In the genomic region with DNA sequence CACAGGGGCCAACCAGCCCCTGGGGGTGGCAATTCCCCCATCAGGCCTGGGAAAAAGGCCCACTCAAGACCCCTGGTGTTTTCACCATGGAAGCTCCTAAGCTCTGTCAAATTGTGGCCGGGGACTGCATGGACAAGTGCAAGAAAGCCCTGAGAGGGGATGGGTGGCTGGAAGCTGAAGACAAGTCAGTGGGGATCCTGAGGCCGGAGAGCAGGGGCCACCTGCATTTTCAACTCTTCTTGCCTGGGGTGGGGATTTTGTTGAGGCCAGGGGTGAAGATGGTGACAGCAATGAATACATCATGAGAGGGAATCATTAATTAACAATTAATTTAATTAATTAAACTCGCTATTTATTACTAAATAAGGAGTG, we compare ENCODE assay signal across 10 cellular contexts.
"Had no signal": no experiment of that assay in that cellular context is flagged by ENCODE, and none has a peak within 500 bp of the region (broad histone marks: within the 10 kb centered on the region; RNA-seq: fewer than 3 reads in every experiment).

No MANE protein-coding gene starts in this region.

- H3K4me3 ChIP-seq: left lung, SJCRH30, upper lobe of right lung had no signal

- H3K36me3 ChIP-seq: left lung, neutrophil, SJCRH30, upper lobe of right lung had no signal

- DNase-seq: activated CD4-positive, alpha-beta T cell treated with anti-CD3 and anti-CD28 coated beads for 48 hours; activated CD8-positive, alpha-beta T cell treated with anti-CD3 and anti-CD28 coated beads for 36 hours; activated naive CD8-positive, alpha-beta T cell treated with anti-CD3 and anti-CD28 coated beads for 36 hours; mammary epithelial cell; naive thymus-derived CD4-positive, alpha-beta T cell; stimulated activated naive CD4-positive, alpha-beta T cell; upper lobe of right lung had no signal

- H3K4me1 ChIP-seq: upper lobe of right lung had no signal

- H3K27me3 ChIP-seq: left lung, upper lobe of right lung had no signal

- H3K9me3 ChIP-seq: left lung, neutrophil, SJCRH30, upper lobe of right lung had no signal

- H3K27ac ChIP-seq: left lung, neutrophil, SJCRH30, upper lobe of right lung had no signal
